ENCODE assay signal across 28 cellular contexts in genomic region chr5:87242242-87242641, GRCh38. TPM values are rescaled to one million over a fixed set of nuclear protein-coding genes. Genes with fewer than 3 reads are reported as not detected.
DNase-seq lines count a peak whose midpoint lies in the region; ATAC-seq and TF ChIP-seq lines count a peak whose summit lies in the region.
"Had no signal": no experiment of that assay in that cellular context is flagged by ENCODE, and none has a peak within 500 bp of the region (broad histone marks: within the 10 kb centered on the region; RNA-seq: fewer than 3 reads in every experiment).

No MANE protein-coding gene starts in this region.

- no peak overlapping the region for H3T11ph ChIP-seq in H9 (ENCODE audit: low read length)

- H3K36me3 ChIP-seq in mammary epithelial cell (ENCODE audit: insufficient read depth, low read length) (no peaks in the 10 kb centered on the region), skeletal muscle tissue (ENCODE audit: control insufficient read depth in 3 of 3, insufficient read depth in 3 of 3, low read length in 3 of 3) (no peaks in the 10 kb centered on the region), left ventricle myocardium inferior (no peaks in the 10 kb centered on the region)
- H3K36me3 ChIP-seq: ascending aorta, left lung, Peyer's patch, thoracic aorta had no signal

- no peak overlapping the region for H3K23ac ChIP-seq in H9 (ENCODE audit: insufficient read length, low read depth, low read length)

- H2BK120ac ChIP-seq in H9 (ENCODE audit: low read depth, low read length, poor library complexity, severe bottlenecking), result no peak overlapping the region

- H4K20me1 ChIP-seq in H9 (ENCODE audit: control insufficient read depth, insufficient read depth, insufficient read length), result no peaks in the 10 kb centered on the region
- H4K20me1 ChIP-seq in mammary epithelial cell (ENCODE audit: insufficient read depth, low read length), result no peaks in the 10 kb centered on the region

- peak; percentile 50 for ATAC-seq in GM18502 (IDR thresholded peaks at IDR 0.05; ENCODE audit: poor library complexity, unreplicated experiment)
- ATAC-seq: activated CD8-positive, alpha-beta memory T cell treated with anti-CD3 and anti-CD28 coated beads, Interleukin-2, amount 10 ng/mL, durations not matched to agents 7 days and 5 days; mucosa of descending colon had no signal

- H3K27me3 Mint-ChIP-seq in H9 (ENCODE audit: low read depth), result no peaks in the 10 kb centered on the region; the same call in 1 of the 2 replicates
- H3K27me3 Mint-ChIP-seq: activated naive CD4-positive, alpha-beta T cell treated with anti-CD3 and anti-CD28 coated beads, Interleukin-2, amount 50 U/mL, for 24 hours; CD8-positive, alpha-beta memory T cell had no signal

- H3K56ac ChIP-seq in H9 (ENCODE audit: insufficient read length, low read depth, low read length), result no peak overlapping the region

- no peak overlapping the region for H3K4me2 ChIP-seq in H9 (ENCODE audit: insufficient read depth, insufficient read length, low read length)
- H3K4me2 ChIP-seq in mammary epithelial cell (ENCODE audit: insufficient read depth, low read depth, low read length), result no peak overlapping the region
- H3K4me2 ChIP-seq: hepatocyte had no signal

- no peaks in the 10 kb centered on the region for H3K36me3 Mint-ChIP-seq in H9 (ENCODE audit: insufficient read depth in 1 of 3, low read depth in 3 of 3)
- H3K36me3 Mint-ChIP-seq: activated CD8-positive, alpha-beta memory T cell treated with anti-CD3 and anti-CD28 coated beads, Interleukin-2, amount 10 ng/mL, durations not matched to agents 7 days and 5 days; activated naive CD4-positive, alpha-beta T cell treated with anti-CD3 and anti-CD28 coated beads, Interleukin-2, amount 50 U/mL, for 24 hours; immature natural killer cell had no signal

- no CpG with 5 or more reads among the region's 1 CpG for WGBS in H9 (ENCODE audit: extremely low coverage, insufficient read length, low lambda C conversion rate)
- WGBS in mammary epithelial cell (ENCODE audit: low coverage, missing lambda C conversion rate), result 47% methylated on average over 1 of the region's 1 CpG

- dilution Hi-C loops in mammary epithelial cell (cut with HindIII; ENCODE audit: low sequenced_read_pairs), result no loop called here

- H3K14ac ChIP-seq in H9 (ENCODE audit: insufficient read depth, low read length), result no peak overlapping the region

- no peak overlapping the region for H2BK20ac ChIP-seq in H9 (ENCODE audit: low read depth, low read length, poor library complexity, severe bottlenecking)

- no peak overlapping the region for H4K5ac ChIP-seq in H9 (ENCODE audit: insufficient read length, low read depth, low read length)

- no peak overlapping the region for H4K8ac ChIP-seq in H9 (replicated peaks; ENCODE audit: insufficient read length, low read depth, low read length)

- H2BK12ac ChIP-seq in H9 (ENCODE audit: insufficient read length, low read depth, low read length), result no peak overlapping the region

- no peak overlapping the region for H2BK5ac ChIP-seq in H9 (ENCODE audit: insufficient read length, low read length)

- H3K27me3 ChIP-seq in H9 (ENCODE audit: insufficient read depth, low read length) (no peaks in the 10 kb centered on the region), mammary epithelial cell (ENCODE audit: insufficient read depth, low read length) (no peaks in the 10 kb centered on the region), skeletal muscle tissue (ENCODE audit: control insufficient read depth in 3 of 3, insufficient read depth in 3 of 3, low read length in 3 of 3) (no peaks in the 10 kb centered on the region), left ventricle myocardium inferior (ENCODE audit: low read depth) (no peaks in the 10 kb centered on the region)
- H3K27me3 ChIP-seq: ascending aorta, hepatocyte, left lung, Peyer's patch had no signal

- H2BK15ac ChIP-seq in H9 (ENCODE audit: low read depth, low read length), result no peak overlapping the region

- H2AFZ ChIP-seq in H9 (ENCODE audit: low read length), result peak overlapping the region; percentile 22
- H2AFZ ChIP-seq in mammary epithelial cell (ENCODE audit: low read depth, low read length), result peak overlapping the region; percentile 68
- H2AFZ ChIP-seq: hepatocyte had no signal

- H3K4me3 ChIP-seq in mammary epithelial cell (replicated peaks in 1 of 3; ENCODE audit: insufficient read depth in 1 of 3, low read depth in 2 of 3, low read length in 3 of 3) (no peak overlapping the region), skeletal muscle tissue (ENCODE audit: low read length in 3 of 3) (no peak overlapping the region), left ventricle myocardium inferior (no peak overlapping the region)
- H3K4me3 ChIP-seq: ascending aorta, hepatocyte, left lung, mucosa of descending colon, Peyer's patch, thoracic aorta had no signal

- no peak overlapping the region for H3K4me3 Mint-ChIP-seq in H9
- H3K4me3 Mint-ChIP-seq: activated CD4-positive, alpha-beta T cell treated with anti-CD3 and anti-CD28 coated beads, Interleukin-2, amount 10 ng/mL, durations not matched to agents 7 days and 5 days; activated CD8-positive, alpha-beta memory T cell treated with anti-CD3 and anti-CD28 coated beads, Interleukin-2, amount 10 ng/mL, durations not matched to agents 7 days and 5 days; activated naive CD4-positive, alpha-beta T cell treated with anti-CD3 and anti-CD28 coated beads, Interleukin-2, amount 50 U/mL, for 24 hours; CD8-positive, alpha-beta memory T cell; immature natural killer cell had no signal

- no peaks in the 10 kb centered on the region for H3K4me1 Mint-ChIP-seq in H9
- H3K4me1 Mint-ChIP-seq: activated naive CD4-positive, alpha-beta T cell treated with anti-CD3 and anti-CD28 coated beads, Interleukin-2, amount 50 U/mL, for 24 hours had no signal

- in situ Hi-C loops in mammary epithelial cell (cut with MboI; ENCODE audit: low sequenced_read_pairs in 2 of 2), result no loop called here

- TF ChIP-seq CTCF in H9 (conservative IDR thresholded peaks at IDR 0.05) (no peak), mammary epithelial cell (conservative IDR thresholded peaks at IDR 0.05 in 1 of 2, IDR thresholded peaks at IDR 0.05 in 1 of 2; ENCODE audit: extremely low read depth in 1 of 2, insufficient read depth in 1 of 2, low read depth in 1 of 2, low read length in 2 of 2) (no peak), left ventricle myocardium inferior (IDR thresholded peaks at IDR 0.05; ENCODE audit: borderline replicate concordance) (no peak)

- no peak overlapping the region for H4K91ac ChIP-seq in H9 (ENCODE audit: insufficient read length, low read depth, low read length)

- H3K18ac ChIP-seq in H9 (ENCODE audit: insufficient read length, low read depth, low read length), result no peak overlapping the region

- H3K9me3 Mint-ChIP-seq in H9, result no peaks in the 10 kb centered on the region
- H3K9me3 Mint-ChIP-seq: activated CD4-positive, alpha-beta T cell treated with anti-CD3 and anti-CD28 coated beads, Interleukin-2, amount 10 ng/mL, durations not matched to agents 7 days and 5 days; activated naive CD4-positive, alpha-beta T cell treated with anti-CD3 and anti-CD28 coated beads, Interleukin-2, amount 50 U/mL, for 24 hours; immature natural killer cell had no signal

- H3K9ac ChIP-seq in H9 (ENCODE audit: extremely low read depth, insufficient read length, low read length) (no peak overlapping the region), mammary epithelial cell (ENCODE audit: insufficient read depth, low read length) (no peak overlapping the region), skeletal muscle tissue (ENCODE audit: low read depth in 1 of 3, low read length in 3 of 3) (no peak overlapping the region)

- no peaks in the 10 kb centered on the region for H3K79me2 ChIP-seq in H9 (ENCODE audit: insufficient read depth, low read length)
- H3K79me2 ChIP-seq in mammary epithelial cell (ENCODE audit: insufficient read depth, low read length), result no peaks in the 10 kb centered on the region
- H3K79me2 ChIP-seq: hepatocyte had no signal

- no peaks in the 10 kb centered on the region for H3K23me2 ChIP-seq in H9 (ENCODE audit: insufficient read length, low read depth, low read length, poor library complexity, severe bottlenecking)

- H3K27ac ChIP-seq in H9 (ENCODE audit: insufficient read length, low read depth, low read length) (no peak overlapping the region), mammary epithelial cell (ENCODE audit: insufficient read depth, low read depth, low read length) (peak overlapping the region; percentile 55), skeletal muscle tissue (ENCODE audit: low read depth, low read length) (peak overlapping the region; percentile 6), left ventricle myocardium inferior (replicated peaks) (no peak overlapping the region)
- H3K27ac ChIP-seq: hepatocyte, Peyer's patch had no signal

- H3K9me3 ChIP-seq in H9 (ENCODE audit: control insufficient read depth, low read depth, low read length) (no peaks in the 10 kb centered on the region), mammary epithelial cell (replicated peaks; ENCODE audit: insufficient read depth, low read length) (no peaks in the 10 kb centered on the region), skeletal muscle tissue (ENCODE audit: control insufficient read depth in 3 of 3, low read length in 3 of 3) (no peaks in the 10 kb centered on the region), left ventricle myocardium inferior (replicated peaks) (no peaks in the 10 kb centered on the region)
- H3K9me3 ChIP-seq: ascending aorta, left lung, mucosa of descending colon, Peyer's patch, thoracic aorta had no signal

- no peak overlapping the region for H3K27ac Mint-ChIP-seq in H9
- H3K27ac Mint-ChIP-seq: activated CD4-positive, alpha-beta T cell treated with anti-CD3 and anti-CD28 coated beads, Interleukin-2, amount 10 ng/mL, durations not matched to agents 7 days and 5 days; activated CD8-positive, alpha-beta memory T cell treated with anti-CD3 and anti-CD28 coated beads, Interleukin-2, amount 10 ng/mL, durations not matched to agents 7 days and 5 days; activated naive CD4-positive, alpha-beta T cell treated with anti-CD3 and anti-CD28 coated beads, Interleukin-2, amount 50 U/mL, for 24 hours; CD8-positive, alpha-beta memory T cell; immature natural killer cell had no signal

- CTCF ChIA-PET in mammary epithelial cell (lab: Charles Lee; ENCODE audit: low non-redundant PET), result no interaction called here

- BruUV-seq in mammary epithelial cell (replicated peaks; lab: Mats Ljungman, UMichigan), result no TSS peak

- intact Hi-C loops in mammary epithelial cell (cut with micrococcal nuclease) (no loop called here), left ventricle myocardium inferior (cut with micrococcal nuclease) (no loop called here)

- H3K4me1 ChIP-seq in H9 (ENCODE audit: insufficient read depth, low read length) (no peaks in the 10 kb centered on the region), mammary epithelial cell (ENCODE audit: insufficient read depth, low read length) (peaks cover 9% of the 10 kb centered on the region), skeletal muscle tissue (ENCODE audit: control insufficient read depth in 3 of 3, insufficient read depth in 3 of 3, low read length in 3 of 3) (no peaks in the 10 kb centered on the region), left ventricle myocardium inferior (no peaks in the 10 kb centered on the region)
- H3K4me1 ChIP-seq: Peyer's patch had no signal

- H2AK5ac ChIP-seq in H9 (ENCODE audit: insufficient read length, low read length), result no peak overlapping the region

- no peak overlapping the region for H3K4ac ChIP-seq in H9 (ENCODE audit: low read depth, low read length)

- H3K79me1 ChIP-seq in H9 (ENCODE audit: insufficient read depth, low read depth, low read length, poor library complexity, severe bottlenecking), result no peaks in the 10 kb centered on the region

- DNase-seq in H9 (no peak), mammary epithelial cell (peak; percentile 11), NCI-H146 treated with DMSO at 0.1 percent for 48 hours (lab: John Stamatoyannopoulos, UW; ENCODE audit: unreplicated experiment) (no peak), HuH-7 (ENCODE audit: low spot score) (no peak), left ventricle myocardium inferior (no peak)
- DNase-seq: activated CD4-positive, alpha-beta T cell treated with anti-CD3 and anti-CD28 coated beads, Interleukin-2, amount 10 ng/mL, durations not matched to agents 7 days and 5 days; activated CD8-positive, alpha-beta memory T cell treated with anti-CD3 and anti-CD28 coated beads, Interleukin-2, amount 10 ng/mL, durations not matched to agents 7 days and 5 days; CD8-positive, alpha-beta memory T cell; cerebellar nuclear complex; DND-41; foreskin melanocyte; GOT3; immature natural killer cell; KG1; left lung; mucosa of descending colon; NCI-H1048; NCI-H524 treated with DMSO at 0.1 percent for 48 hours; Peyer's patch; stimulated activated CD4-positive, alpha-beta T cell treated with anti-CD3 and anti-CD28 coated beads, Interleukin-2, amount 100 ng/mL, for 48 hours; stimulated activated naive CD4-positive, alpha-beta T cell; T-helper 2 cell had no signal

RNA-seq across cellular contexts. Expression of gene RASA1, which starts 25.4 kb away (rescaled TPM):
- total RNA-seq in H9 (2021), result 29.6 TPM in 2 replicates
- 10 to 100 TPM; 45.2 to 57.9 TPM for total RNA-seq in mammary epithelial cell
- polyA plus RNA-seq in mammary epithelial cell, result 37.4 TPM
- polyA minus RNA-seq in mammary epithelial cell, result 38.7 TPM
- total RNA-seq in skeletal muscle tissue, result 17.7 TPM
- total RNA-seq in left ventricle myocardium inferior, result 18.0 TPM

Comparison
In these comparisons a context has a peak if more than half of its experiments do, and no peak if none do; other contexts are left out.
1. H3K27ac ChIP-seq: peak in mammary epithelial cell (single experiment) and skeletal muscle tissue (single experiment); none in H9 (single experiment) and left ventricle myocardium inferior (single experiment).